In genomic region chr7:7639421-7639820, GRCh38 we compare ENCODE assay signal across 8 cellular contexts. TPM values are rescaled to one million over a fixed set of nuclear protein-coding genes. Genes with fewer than 3 reads are reported as not detected.
DNase-seq lines count a peak whose midpoint lies in the region; ATAC-seq and TF ChIP-seq lines count a peak whose summit lies in the region.

No MANE protein-coding gene starts in this region.

- ATAC-seq in activated CD4-positive, CD25-positive, alpha-beta regulatory T cell treated with anti-CD3 and anti-CD28 coated beads, Interleukin-2, amount 50 U/mL, for 24 hours = no peak
- no peak for ATAC-seq in HG03565 (IDR thresholded peaks at IDR 0.05; ENCODE audit: unreplicated experiment)

- peaks cover 13% of the 10 kb centered on the region for H3K4me1 ChIP-seq in skeletal muscle satellite cell (ENCODE audit: control insufficient read depth, insufficient read depth, low read length)

- H3K4me3 ChIP-seq in GM12864 (ENCODE audit: low read depth, low read length) (peak overlapping the region; percentile 98), SK-N-MC (peak overlapping the region; percentile 88), skeletal muscle satellite cell (ENCODE audit: low read length) (peak overlapping the region; percentile 84)

- H3K4me2 ChIP-seq in skeletal muscle satellite cell (ENCODE audit: low read length) = peak overlapping the region; percentile 77

- DNase-seq in GM12864 (ENCODE audit: low read depth) = no peak
- no peak for DNase-seq in SK-N-MC (ENCODE audit: low read depth, low spot score)
- peak; percentile 10 for DNase-seq in fibroblast of peridontal ligament (ENCODE audit: extremely low read depth)
- no peak for DNase-seq in SW480 (ENCODE audit: low spot score)
- DNase-seq in AG20443 (ENCODE audit: low spot score) = no peak

- H3K36me3 ChIP-seq in SK-N-MC (ENCODE audit: insufficient read depth, low read length) (peaks cover 4% of the 10 kb centered on the region), skeletal muscle satellite cell (ENCODE audit: insufficient read depth, low read length) (no peaks in the 10 kb centered on the region)

- no peak overlapping the region for H3K27ac ChIP-seq in SK-N-MC

- H3K9me3 ChIP-seq in SK-N-MC (ENCODE audit: low read depth, low read length) (no peaks in the 10 kb centered on the region), skeletal muscle satellite cell (replicated peaks; ENCODE audit: low read length) (no peaks in the 10 kb centered on the region)

- H3K9ac ChIP-seq in SK-N-MC (ENCODE audit: insufficient read length) = peak overlapping the region; percentile 87
- H3K9ac ChIP-seq in skeletal muscle satellite cell (ENCODE audit: low read depth, low read length) = peak overlapping the region; percentile 77

- TF ChIP-seq CTCF in GM12864 (IDR thresholded peaks at IDR 0.05; ENCODE audit: low read depth, low read length, missing control alignments) = no peak

- no peaks in the 10 kb centered on the region for H3K27me3 ChIP-seq in skeletal muscle satellite cell (ENCODE audit: control insufficient read depth, insufficient read depth, low read length)

RNA-seq across cellular contexts. Expression of gene UMAD1, which starts 1.1 kb away (rescaled TPM):
- total RNA-seq in skeletal muscle satellite cell (2012; rRNA removed) = 10.7 and 12.7 TPM in 2 replicates
